Comparison of ENCODE assay signal across 19 cellular contexts in the genomic region with DNA sequence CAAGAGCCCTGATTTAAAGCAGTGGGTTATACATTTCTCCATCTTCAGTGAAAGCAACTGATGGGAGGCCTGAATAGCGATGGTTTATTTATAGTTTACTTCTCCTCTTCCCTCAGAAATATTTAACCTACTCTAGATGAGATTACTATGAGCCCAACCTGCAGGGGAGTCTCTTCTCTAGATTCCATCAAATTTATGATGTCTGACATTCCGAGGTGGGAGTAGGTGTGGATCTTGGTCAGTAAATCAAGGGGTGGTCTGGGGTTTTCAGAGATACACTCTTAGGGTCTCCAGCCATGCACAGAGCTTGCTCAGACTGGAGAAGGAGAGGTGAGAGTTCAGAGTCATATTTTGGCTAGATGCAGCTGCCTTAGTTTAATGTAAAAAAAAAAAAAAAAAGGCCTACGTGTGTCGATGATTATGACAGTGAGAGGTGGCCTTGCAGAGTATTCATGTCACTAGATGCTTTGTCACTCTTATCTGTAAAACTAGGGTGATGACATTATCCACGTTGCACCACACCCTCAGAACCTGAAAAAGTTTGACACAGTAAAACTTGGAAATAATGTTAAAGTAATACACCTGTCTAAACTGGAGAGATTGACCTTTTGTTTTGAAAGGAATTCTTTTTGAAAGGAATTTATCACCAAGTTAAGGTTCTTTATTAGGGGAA.
DNase-seq lines count a peak whose midpoint lies in the region; ATAC-seq and TF ChIP-seq lines count a peak whose summit lies in the region.
"Had no signal": no experiment of that assay in that cellular context is flagged by ENCODE, and none has a peak within 500 bp of the region (broad histone marks: within the 10 kb centered on the region; RNA-seq: fewer than 3 reads in every experiment).

No MANE protein-coding gene starts in this region.

- H3K4me2 ChIP-seq in BLaER1 treated with 17β-estradiol and CSF1 and Interleukin-3, amounts not matched to agents 10 nM and 100 nM = peak overlapping the region in 6 of 11 experiments; percentile 18 to 72 (median 46); a peak in 11 of 22 replicates
- H3K4me2 ChIP-seq: A549, GM23338 had no signal

- H3K4me3 Mint-ChIP-seq in central memory CD8-positive, alpha-beta T cell = no peak overlapping the region
- H3K4me3 Mint-ChIP-seq in CD8-positive, alpha-beta T cell = no peak overlapping the region
- H3K4me3 Mint-ChIP-seq: CD14-positive monocyte; CD4-positive, alpha-beta T cell; GM23338; H9 had no signal

- no peaks in the 10 kb centered on the region for H3K9me3 ChIP-seq in BLaER1 treated with 17β-estradiol and CSF1 and Interleukin-3, amounts not matched to agents 10 nM and 100 nM (replicated peaks in 1 of 11)
- H3K9me3 ChIP-seq in CD8-positive, alpha-beta T cell (ENCODE audit: low read length) = no peaks in the 10 kb centered on the region
- H3K9me3 ChIP-seq in suprapubic skin = no peaks in the 10 kb centered on the region
- H3K9me3 ChIP-seq: A549 had no signal

- WGBS in suprapubic skin = 82% methylated on average over 5 of the region's 5 CpGs

- H3K9me3 Mint-ChIP-seq in central memory CD8-positive, alpha-beta T cell = no peaks in the 10 kb centered on the region
- no peaks in the 10 kb centered on the region for H3K9me3 Mint-ChIP-seq in CD8-positive, alpha-beta T cell
- H3K9me3 Mint-ChIP-seq: CD4-positive, alpha-beta T cell; GM23338; H9 had no signal

- no peak overlapping the region for H3K9ac ChIP-seq in BLaER1 treated with 17β-estradiol and CSF1 and Interleukin-3, amounts not matched to agents 10 nM and 100 nM

- no peaks in the 10 kb centered on the region for H3K27me3 ChIP-seq in BLaER1 treated with 17β-estradiol and CSF1 and Interleukin-3, amounts not matched to agents 10 nM and 100 nM
- H3K27me3 ChIP-seq in CD8-positive, alpha-beta T cell (ENCODE audit: insufficient read depth, low read length) = no peaks in the 10 kb centered on the region
- no peaks in the 10 kb centered on the region for H3K27me3 ChIP-seq in suprapubic skin

- H3K36me3 ChIP-seq in BLaER1 treated with 17β-estradiol and CSF1 and Interleukin-3, amounts not matched to agents 10 nM and 100 nM = peaks cover 4 to 34% (median 25%) of the 10 kb centered on the region in 11 experiments; a peak in 21 of 22 replicates
- H3K36me3 ChIP-seq in CD8-positive, alpha-beta T cell (ENCODE audit: insufficient read depth, low read length) = no peaks in the 10 kb centered on the region
- H3K36me3 ChIP-seq in suprapubic skin = peaks cover 12% of the 10 kb centered on the region

- no peak for TF ChIP-seq CTCF in CD8-positive, alpha-beta T cell (IDR thresholded peaks at IDR 0.05)
- TF ChIP-seq CTCF in suprapubic skin (IDR thresholded peaks at IDR 0.05) = no peak

- H3K36me3 Mint-ChIP-seq in central memory CD8-positive, alpha-beta T cell (ENCODE audit: insufficient read depth) = peaks cover 9% of the 10 kb centered on the region
- H3K36me3 Mint-ChIP-seq in CD8-positive, alpha-beta T cell = peaks cover 48% of the 10 kb centered on the region

- no peak for DNase-seq in central memory CD8-positive, alpha-beta T cell (ENCODE audit: low spot score in 2 of 2)
- DNase-seq in left kidney (ENCODE audit: low read depth, low spot score) (peak; percentile 91), suprapubic skin (ENCODE audit: low spot score in 2 of 2) (no peak), HuH-7.5 (ENCODE audit: low spot score) (no peak)
- DNase-seq in CD8-positive, alpha-beta T cell = no peak
- DNase-seq in activated T-cell treated with anti-CD3 and anti-CD28 coated beads, Interleukin-2, amount 50 U/mL, for 48 hours = no peak
- DNase-seq: 8988T; Calu3; CD4-positive, alpha-beta T cell; COR-L47; DMS53; DMS79 treated with DMSO at 0.1 percent for 48 hours; GF-D8; H9 had no signal

- intact Hi-C loops in CD8-positive, alpha-beta T cell (cut with DNase I, micrococcal nuclease) = no loop called here

- POLR2A ChIA-PET in CD8-positive, alpha-beta T cell (lab: Charles Lee) = no interaction called here

- H3K27me3 Mint-ChIP-seq in central memory CD8-positive, alpha-beta T cell = no peaks in the 10 kb centered on the region
- no peaks in the 10 kb centered on the region for H3K27me3 Mint-ChIP-seq in CD8-positive, alpha-beta T cell (ENCODE audit: low read depth)
- H3K27me3 Mint-ChIP-seq: CD4-positive, alpha-beta T cell had no signal

- peaks cover 0 to 6% (median 0%) of the 10 kb centered on the region in 11 experiments; a peak in 1 of 22 replicates for H4K20me1 ChIP-seq in BLaER1 treated with 17β-estradiol and CSF1 and Interleukin-3, amounts not matched to agents 10 nM and 100 nM

- H3K4me3 ChIP-seq in BLaER1 treated with 17β-estradiol and CSF1 and Interleukin-3, amounts not matched to agents 10 nM and 100 nM = no peak overlapping the region
- no peak overlapping the region for H3K4me3 ChIP-seq in CD8-positive, alpha-beta T cell (ENCODE audit: low read depth, low read length)
- no peak overlapping the region for H3K4me3 ChIP-seq in suprapubic skin
- H3K4me3 ChIP-seq: A549, GM23338 had no signal

- CTCF ChIA-PET in CD8-positive, alpha-beta T cell (lab: Charles Lee) = no interaction called here

- TF ChIP-seq EP300 in suprapubic skin (IDR thresholded peaks at IDR 0.05) = no peak

- no peak for TF ChIP-seq POLR2A in suprapubic skin (IDR thresholded peaks at IDR 0.05)

- H3K4me1 Mint-ChIP-seq in central memory CD8-positive, alpha-beta T cell = peaks cover 12% of the 10 kb centered on the region
- H3K4me1 Mint-ChIP-seq in CD8-positive, alpha-beta T cell (ENCODE audit: low read depth) = peaks cover 5% of the 10 kb centered on the region
- H3K4me1 Mint-ChIP-seq: CD14-positive monocyte had no signal

- H3K4me1 ChIP-seq in BLaER1 treated with 17β-estradiol and CSF1 and Interleukin-3, amounts not matched to agents 10 nM and 100 nM = peaks cover 9 to 35% (median 30%) of the 10 kb centered on the region in 10 experiments; a peak in 18 of 20 replicates
- no peaks in the 10 kb centered on the region for H3K4me1 ChIP-seq in CD8-positive, alpha-beta T cell (ENCODE audit: insufficient read depth, low read length)
- H3K4me1 ChIP-seq in suprapubic skin = no peaks in the 10 kb centered on the region
- H3K4me1 ChIP-seq: A549 had no signal

- peak overlapping the region; percentile 50 for H3K27ac Mint-ChIP-seq in central memory CD8-positive, alpha-beta T cell (ENCODE audit: low read depth)
- no peak overlapping the region for H3K27ac Mint-ChIP-seq in CD8-positive, alpha-beta T cell
- H3K27ac Mint-ChIP-seq: CD14-positive monocyte; CD4-positive, alpha-beta T cell; GM23338; H9 had no signal

- ATAC-seq in central memory CD8-positive, alpha-beta T cell (replicated peaks; ENCODE audit: extremely low read depth, poor library complexity, severe bottlenecking) = no peak
- no peak for ATAC-seq in CD8-positive, alpha-beta T cell
- ATAC-seq: A549, GM23338, HCT116 had no signal

- peak overlapping the region in 2 of 11 experiments; percentile 49 to 54; a peak in 1 of 22 replicates for H3K27ac ChIP-seq in BLaER1 treated with 17β-estradiol and CSF1 and Interleukin-3, amounts not matched to agents 10 nM and 100 nM
- no peak overlapping the region for H3K27ac ChIP-seq in CD8-positive, alpha-beta T cell (ENCODE audit: low read depth, low read length)
- H3K27ac ChIP-seq in suprapubic skin = no peak overlapping the region
- H3K27ac ChIP-seq: A549 had no signal
